Comparison of ENCODE assay signal across 3 cellular contexts in the genomic region with DNA sequence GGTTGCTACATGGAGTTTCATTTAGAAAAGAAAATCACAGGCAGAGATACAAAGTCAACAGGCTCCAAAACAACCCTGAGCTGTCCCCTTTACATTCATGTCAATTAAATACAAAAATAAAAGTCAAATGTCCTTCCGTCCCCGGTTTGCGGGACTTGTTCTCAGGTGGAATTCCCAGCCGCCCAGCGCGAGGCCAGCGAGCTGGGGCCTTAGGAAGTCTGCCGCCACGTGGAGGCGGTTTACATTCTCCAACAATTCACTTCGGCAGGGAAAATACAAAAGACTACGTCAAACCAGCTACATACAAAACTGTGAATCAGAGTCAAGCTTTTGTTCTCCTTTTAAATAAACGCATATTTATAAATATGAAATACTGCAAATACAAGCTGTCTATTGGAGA.
TF ChIP-seq lines count a peak whose summit lies in the region.

No MANE protein-coding gene starts in this region.

TF ChIP-seq in HepG2, 621 proteins besides CTCF, POLR2A, EP300 and RAD21:
- TF ChIP-seq THYN1 (CRISPR knock-in tag; IDR thresholded peaks at IDR 0.05; ENCODE audit: borderline replicate concordance, low read depth) (no peak), KDM2A (CRISPR knock-in tag; IDR thresholded peaks at IDR 0.05; ENCODE audit: borderline replicate concordance, low read depth) (no peak), ZMAT3 (CRISPR knock-in tag; conservative IDR thresholded peaks at IDR 0.05) (0 out of 2 replicates have a peak, but pooled peaks have one; percentile 4)
- TF ChIP-seq, protein P1, sequence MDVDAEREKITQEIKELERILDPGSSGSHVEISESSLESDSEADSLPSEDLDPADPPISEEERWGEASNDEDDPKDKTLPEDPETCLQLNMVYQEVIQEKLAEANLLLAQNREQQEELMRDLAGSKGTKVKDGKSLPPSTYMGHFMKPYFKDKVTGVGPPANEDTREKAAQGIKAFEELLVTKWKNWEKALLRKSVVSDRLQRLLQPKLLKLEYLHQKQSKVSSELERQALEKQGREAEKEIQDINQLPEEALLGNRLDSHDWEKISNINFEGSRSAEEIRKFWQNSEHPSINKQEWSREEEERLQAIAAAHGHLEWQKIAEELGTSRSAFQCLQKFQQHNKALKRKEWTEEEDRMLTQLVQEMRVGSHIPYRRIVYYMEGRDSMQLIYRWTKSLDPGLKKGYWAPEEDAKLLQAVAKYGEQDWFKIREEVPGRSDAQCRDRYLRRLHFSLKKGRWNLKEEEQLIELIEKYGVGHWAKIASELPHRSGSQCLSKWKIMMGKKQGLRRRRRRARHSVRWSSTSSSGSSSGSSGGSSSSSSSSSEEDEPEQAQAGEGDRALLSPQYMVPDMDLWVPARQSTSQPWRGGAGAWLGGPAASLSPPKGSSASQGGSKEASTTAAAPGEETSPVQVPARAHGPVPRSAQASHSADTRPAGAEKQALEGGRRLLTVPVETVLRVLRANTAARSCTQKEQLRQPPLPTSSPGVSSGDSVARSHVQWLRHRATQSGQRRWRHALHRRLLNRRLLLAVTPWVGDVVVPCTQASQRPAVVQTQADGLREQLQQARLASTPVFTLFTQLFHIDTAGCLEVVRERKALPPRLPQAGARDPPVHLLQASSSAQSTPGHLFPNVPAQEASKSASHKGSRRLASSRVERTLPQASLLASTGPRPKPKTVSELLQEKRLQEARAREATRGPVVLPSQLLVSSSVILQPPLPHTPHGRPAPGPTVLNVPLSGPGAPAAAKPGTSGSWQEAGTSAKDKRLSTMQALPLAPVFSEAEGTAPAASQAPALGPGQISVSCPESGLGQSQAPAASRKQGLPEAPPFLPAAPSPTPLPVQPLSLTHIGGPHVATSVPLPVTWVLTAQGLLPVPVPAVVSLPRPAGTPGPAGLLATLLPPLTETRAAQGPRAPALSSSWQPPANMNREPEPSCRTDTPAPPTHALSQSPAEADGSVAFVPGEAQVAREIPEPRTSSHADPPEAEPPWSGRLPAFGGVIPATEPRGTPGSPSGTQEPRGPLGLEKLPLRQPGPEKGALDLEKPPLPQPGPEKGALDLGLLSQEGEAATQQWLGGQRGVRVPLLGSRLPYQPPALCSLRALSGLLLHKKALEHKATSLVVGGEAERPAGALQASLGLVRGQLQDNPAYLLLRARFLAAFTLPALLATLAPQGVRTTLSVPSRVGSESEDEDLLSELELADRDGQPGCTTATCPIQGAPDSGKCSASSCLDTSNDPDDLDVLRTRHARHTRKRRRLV (CRISPR knock-in tag; IDR thresholded peaks at IDR 0.05): no peak
- TF ChIP-seq, protein P2, sequence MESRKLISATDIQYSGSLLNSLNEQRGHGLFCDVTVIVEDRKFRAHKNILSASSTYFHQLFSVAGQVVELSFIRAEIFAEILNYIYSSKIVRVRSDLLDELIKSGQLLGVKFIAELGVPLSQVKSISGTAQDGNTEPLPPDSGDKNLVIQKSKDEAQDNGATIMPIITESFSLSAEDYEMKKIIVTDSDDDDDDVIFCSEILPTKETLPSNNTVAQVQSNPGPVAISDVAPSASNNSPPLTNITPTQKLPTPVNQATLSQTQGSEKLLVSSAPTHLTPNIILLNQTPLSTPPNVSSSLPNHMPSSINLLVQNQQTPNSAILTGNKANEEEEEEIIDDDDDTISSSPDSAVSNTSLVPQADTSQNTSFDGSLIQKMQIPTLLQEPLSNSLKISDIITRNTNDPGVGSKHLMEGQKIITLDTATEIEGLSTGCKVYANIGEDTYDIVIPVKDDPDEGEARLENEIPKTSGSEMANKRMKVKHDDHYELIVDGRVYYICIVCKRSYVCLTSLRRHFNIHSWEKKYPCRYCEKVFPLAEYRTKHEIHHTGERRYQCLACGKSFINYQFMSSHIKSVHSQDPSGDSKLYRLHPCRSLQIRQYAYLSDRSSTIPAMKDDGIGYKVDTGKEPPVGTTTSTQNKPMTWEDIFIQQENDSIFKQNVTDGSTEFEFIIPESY (CRISPR knock-in tag; IDR thresholded peaks at IDR 0.05): peak; percentile 81

TF ChIP-seq in IMR-90, 13 proteins besides CTCF, POLR2A, EP300 and RAD21:
- TF ChIP-seq, protein P3, sequence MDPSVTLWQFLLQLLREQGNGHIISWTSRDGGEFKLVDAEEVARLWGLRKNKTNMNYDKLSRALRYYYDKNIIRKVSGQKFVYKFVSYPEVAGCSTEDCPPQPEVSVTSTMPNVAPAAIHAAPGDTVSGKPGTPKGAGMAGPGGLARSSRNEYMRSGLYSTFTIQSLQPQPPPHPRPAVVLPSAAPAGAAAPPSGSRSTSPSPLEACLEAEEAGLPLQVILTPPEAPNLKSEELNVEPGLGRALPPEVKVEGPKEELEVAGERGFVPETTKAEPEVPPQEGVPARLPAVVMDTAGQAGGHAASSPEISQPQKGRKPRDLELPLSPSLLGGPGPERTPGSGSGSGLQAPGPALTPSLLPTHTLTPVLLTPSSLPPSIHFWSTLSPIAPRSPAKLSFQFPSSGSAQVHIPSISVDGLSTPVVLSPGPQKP (IDR thresholded peaks at IDR 0.05; ENCODE audit: borderline replicate concordance, low read depth, low read length): no peak
- TF ChIP-seq CEBPB (IDR thresholded peaks at IDR 0.05; ENCODE audit: low read depth, low read length) (no peak), SMC3 (IDR thresholded peaks at IDR 0.05; ENCODE audit: low read depth, low read length) (no peak), NFE2L2 (IDR thresholded peaks at IDR 0.05; ENCODE audit: low read depth, low read length) (no peak), CHD1 (IDR thresholded peaks at IDR 0.05; ENCODE audit: low read depth, low read length) (no peak), MXI1 (IDR thresholded peaks at IDR 0.05; ENCODE audit: borderline replicate concordance, low read depth, low read length) (no peak), MAFK (IDR thresholded peaks at IDR 0.05; ENCODE audit: low read depth, low read length) (no peak), RCOR1 (IDR thresholded peaks at IDR 0.05; ENCODE audit: insufficient replicate concordance, low read length) (no peak), FOS (IDR thresholded peaks at IDR 0.05; ENCODE audit: low read depth, low read length) (no peak), USF2 (IDR thresholded peaks at IDR 0.05; ENCODE audit: low read depth, low read length) (no peak), RFX5 (IDR thresholded peaks at IDR 0.05; ENCODE audit: low read depth, low read length) (no peak), MAZ (IDR thresholded peaks at IDR 0.05; ENCODE audit: borderline replicate concordance, low read depth, low read length) (no peak), BHLHE40 (IDR thresholded peaks at IDR 0.05; ENCODE audit: low read depth, low read length) (no peak)

TF ChIP-seq in K562, 482 proteins besides CTCF, POLR2A, EP300 and RAD21:
- TF ChIP-seq CBFB (CRISPR knock-in tag; IDR thresholded peaks at IDR 0.05) (no peak), ZNF766 (CRISPR knock-in tag; conservative IDR thresholded peaks at IDR 0.05) (no peak), ZNF717 (CRISPR knock-in tag; IDR thresholded peaks at IDR 0.05) (no peak), HMG20A (CRISPR knock-in tag; conservative IDR thresholded peaks at IDR 0.05) (no peak), ZNF655 (CRISPR knock-in tag; IDR thresholded peaks at IDR 0.05) (no peak), MYBL2 (IDR thresholded peaks at IDR 0.05; ENCODE audit: low read depth) (no peak), MYBL2 (CRISPR knock-in tag; IDR thresholded peaks at IDR 0.05; ENCODE audit: borderline replicate concordance) (no peak), PTRF (tag; IDR thresholded peaks at IDR 0.05) (no peak)
- TF ChIP-seq, protein P2 (CRISPR knock-in tag; IDR thresholded peaks at IDR 0.05): 0 out of 2 replicates have a peak, but pooled peaks have one; percentile 13
